Comparison of ENCODE assay signal across 1 cellular context in the genomic region with DNA sequence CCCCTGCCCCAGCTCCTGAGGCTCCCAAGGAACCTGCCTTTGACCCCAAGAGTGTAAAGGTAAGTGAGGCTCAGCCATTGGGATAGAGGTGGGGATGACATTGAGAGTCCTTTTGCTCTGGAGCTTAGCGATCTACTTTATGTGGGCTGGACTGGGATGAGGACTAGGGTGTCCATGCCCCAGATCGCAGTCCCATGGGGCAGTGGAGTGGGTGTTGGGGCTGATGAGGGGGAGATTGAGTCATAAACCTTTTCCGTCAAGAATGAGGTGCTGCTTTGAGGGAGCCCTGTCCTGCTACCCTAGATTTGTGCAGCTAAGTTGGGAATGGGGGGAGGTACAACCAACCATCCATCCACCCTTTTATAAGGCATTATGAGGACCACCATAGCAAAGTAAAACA.
TF ChIP-seq lines count a peak whose summit lies in the region.

No MANE protein-coding gene starts in this region.

TF ChIP-seq in H1, 55 proteins besides CTCF, POLR2A, EP300 and RAD21:
- TF ChIP-seq KDM5A (IDR thresholded peaks at IDR 0.05; ENCODE audit: low read length), result no peak
- no peak for TF ChIP-seq BRCA1 (IDR thresholded peaks at IDR 0.05; ENCODE audit: low read depth, low read length)
- no peak for TF ChIP-seq TEAD4 (IDR thresholded peaks at IDR 0.05; ENCODE audit: low read depth, low read length)
- TF ChIP-seq SUZ12 (IDR thresholded peaks at IDR 0.05; ENCODE audit: low read length), result no peak
- no peak for TF ChIP-seq RFX5 (IDR thresholded peaks at IDR 0.05; ENCODE audit: borderline replicate concordance, low read depth, low read length)
- no peak for TF ChIP-seq FOSL1 (IDR thresholded peaks at IDR 0.05; ENCODE audit: insufficient read depth, low read depth, low read length)
- TF ChIP-seq CEBPB (IDR thresholded peaks at IDR 0.05; ENCODE audit: low read depth, low read length), result no peak
- TF ChIP-seq EGR1 (IDR thresholded peaks at IDR 0.05; ENCODE audit: borderline replicate concordance, low read depth, low read length), result no peak
- no peak for TF ChIP-seq SP4 (IDR thresholded peaks at IDR 0.05; ENCODE audit: low read length)
- no peak for TF ChIP-seq EZH2 (IDR thresholded peaks at IDR 0.05; ENCODE audit: low read depth, low read length, severe bottlenecking)
- no peak for TF ChIP-seq TCF12 (IDR thresholded peaks at IDR 0.05; ENCODE audit: low read depth, low read length)
- TF ChIP-seq BACH1 (IDR thresholded peaks at IDR 0.05; ENCODE audit: low read length), result no peak
